In genomic region chr16:30370444-30371247, GRCh38 we compare ENCODE assay signal across 8 cellular contexts. TPM values are rescaled to one million over a fixed set of nuclear protein-coding genes. Genes with fewer than 3 reads are reported as not detected.
DNase-seq lines count a peak whose midpoint lies in the region; ATAC-seq and TF ChIP-seq lines count a peak whose summit lies in the region.

Gene TBC1D10B (minus strand): TSS chr16:30370494. CDS start chr16:30370183, 311 bp downstream.

- H3K4me3 ChIP-seq in PC-9 (peak within 1 kb of the TSS; percentile 75), mononuclear cell (ENCODE audit: low read length) (peak within 1 kb of the TSS; percentile 58)

- H3K4me1 Mint-ChIP-seq in activated T-cell treated with anti-CD3 and anti-CD28 coated beads, Interleukin-2, amount 50 U/mL, for 24 hours (ENCODE audit: low read depth): peaks cover 40% of the 10 kb centered on the region

- H3K36me3 Mint-ChIP-seq in activated T-cell treated with anti-CD3 and anti-CD28 coated beads, Interleukin-2, amount 50 U/mL, for 24 hours (ENCODE audit: low read depth): peaks cover 34% of the 10 kb centered on the region

- H3K27me3 ChIP-seq in PC-9 (ENCODE audit: insufficient read depth, low read depth) (no peaks in the 10 kb centered on the region), mononuclear cell (ENCODE audit: insufficient read depth, low read length) (no peaks in the 10 kb centered on the region)

- no peaks in the 10 kb centered on the region for H3K27me3 Mint-ChIP-seq in activated T-cell treated with anti-CD3 and anti-CD28 coated beads, Interleukin-2, amount 50 U/mL, for 24 hours

- H3K27ac Mint-ChIP-seq in activated T-cell treated with anti-CD3 and anti-CD28 coated beads, Interleukin-2, amount 50 U/mL, for 24 hours: peak within 1 kb of the TSS; percentile 96

- DNase-seq in DMS 273 treated with DMSO at 0.1 percent for 48 hours (lab: John Stamatoyannopoulos, UW): peak; percentile 100
- peak; percentile 100 for DNase-seq in KBM-7
- DNase-seq in PC-9: peak; percentile 100
- DNase-seq in activated T-cell treated with anti-CD3 and anti-CD28 coated beads, Interleukin-2, amount 50 U/mL, for 24 hours: peak; percentile 97
- DNase-seq in epithelial cell of prostate (ENCODE audit: low read depth, low spot score): peak; percentile 100
- DNase-seq in stimulated activated CD8-positive, alpha-beta memory T cell treated with anti-CD3 and anti-CD28 coated beads, Interleukin-2, amount 100 ng/mL, for 48 hours (ENCODE audit: low read depth in 2 of 2): peak; percentile 92 to 98

- peaks cover 11% of the 10 kb centered on the region for H3F3A ChIP-seq in PC-9 (ENCODE audit: insufficient read depth, low read depth)

- H3K36me3 ChIP-seq in PC-9 (ENCODE audit: low read depth): 0 out of 2 replicates have a peak, but pooled peaks cover 7% of the 10 kb centered on the region

- peaks cover 42% of the 10 kb centered on the region for H3K79me2 ChIP-seq in PC-9 (ENCODE audit: low read depth)

- POLR2A ChIA-PET in PC-9 (lab: Charles Lee; ENCODE audit: unreplicated experiment): interaction anchor here (0.5 to 1.3 kb wide), 20 partner anchors 11 to 1761 kb away, joined by 3 to 44 read pairs (median 5); partner anchors contain the start of genes CD2BP2, PPP4C, SEZ6L2 and SULT1A1

- no peaks in the 10 kb centered on the region for H3K9me2 ChIP-seq in PC-9 (ENCODE audit: insufficient read depth)

- H3K4me1 ChIP-seq in PC-9 (replicated peaks; ENCODE audit: insufficient read depth) (peaks cover 22% of the 10 kb centered on the region), mononuclear cell (ENCODE audit: insufficient read depth, low read length) (peaks cover 39% of the 10 kb centered on the region)

- BruUV-seq in PC-9 (replicated peaks; lab: Mats Ljungman, UMichigan): no TSS peak

- no peaks in the 10 kb centered on the region for H3K9me3 ChIP-seq in PC-9 (ENCODE audit: insufficient read depth, low read depth)
- no peaks in the 10 kb centered on the region for H3K9me3 ChIP-seq in mononuclear cell (ENCODE audit: low read depth, low read length)

- H2AFZ ChIP-seq in PC-9: peak within 1 kb of the TSS; percentile 69

- intact Hi-C loops in PC-9 (cut with micrococcal nuclease; ENCODE audit: unreplicated experiment): loop anchor here (2.0 kb wide), 1 partner anchor 36 kb away; no protein-coding TSS in a partner anchor

- peak; percentile 82 for ATAC-seq in GM21723 (IDR thresholded peaks at IDR 0.05; ENCODE audit: unreplicated experiment)

- in situ Hi-C loops in KBM-7 (cut with MboI; ENCODE audit: low pct_unique_long_range_greater_than_20kb, low sequenced_read_pairs): no loop called here

- peak within 1 kb of the TSS; percentile 98 for H3K4me2 ChIP-seq in PC-9

- H3K27ac ChIP-seq in PC-9 (no peak within 1 kb of the TSS), epithelial cell of prostate (peak within 1 kb of the TSS; percentile 57)

- peak within 1 kb of the TSS; percentile 94 for H3K4me3 Mint-ChIP-seq in activated T-cell treated with anti-CD3 and anti-CD28 coated beads, Interleukin-2, amount 50 U/mL, for 24 hours

- CTCF ChIA-PET in PC-9 (lab: Charles Lee): interaction anchor here (0.5 to 1.5 kb wide), 11 partner anchors 10 to 288 kb away, joined by 3 to 8 read pairs (median 4); partner anchors contain the start of genes CD2BP2, DCTPP1, FBRS and PRR14

- no peaks in the 10 kb centered on the region for H3K9me3 Mint-ChIP-seq in activated T-cell treated with anti-CD3 and anti-CD28 coated beads, Interleukin-2, amount 50 U/mL, for 24 hours

- H4K20me1 ChIP-seq in PC-9 (ENCODE audit: insufficient read depth): peaks cover 36% of the 10 kb centered on the region

- no peak; the same call in 1 of the 2 replicates for TF ChIP-seq CTCF in PC-9 (conservative IDR thresholded peaks at IDR 0.05)

RNA-seq across cellular contexts. Expression of gene TBC1D10B, which starts in this region (rescaled TPM):
- total RNA-seq in PC-9 (2021): 85.0 and 90.8 TPM in 2 replicates
- total RNA-seq in mononuclear cell: 12.0 TPM
